In the genomic region with DNA sequence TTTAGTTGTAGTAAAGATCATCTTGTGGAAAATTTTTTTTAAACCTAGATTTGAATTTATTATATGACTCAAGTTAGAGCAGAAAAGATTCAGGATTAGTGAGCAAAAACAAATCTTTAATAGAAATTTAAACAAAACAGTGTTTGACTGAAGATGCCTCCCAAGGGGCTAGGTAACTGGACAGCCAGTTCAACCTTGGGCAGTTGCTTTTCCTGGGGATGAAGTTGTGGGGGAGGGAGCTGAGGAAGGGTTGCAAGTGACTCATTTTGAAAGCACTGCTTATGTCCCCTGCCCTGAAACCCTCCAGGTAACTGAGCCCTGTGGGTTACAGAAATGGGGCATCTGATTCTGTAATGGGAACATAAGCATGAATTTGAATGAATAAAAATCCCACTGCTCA, we compare ENCODE assay signal across 1 cellular context.
A peak's percentile ranks its signal among the peaks of the same experiment; 100 is the strongest.
TF ChIP-seq lines count a peak whose summit lies in the region.

No MANE protein-coding gene starts in this region.

TF ChIP-seq in GM12878, 131 proteins besides CTCF, POLR2A, EP300 and RAD21 (continued from another document and continues in another):
- TF ChIP-seq, protein P1, sequence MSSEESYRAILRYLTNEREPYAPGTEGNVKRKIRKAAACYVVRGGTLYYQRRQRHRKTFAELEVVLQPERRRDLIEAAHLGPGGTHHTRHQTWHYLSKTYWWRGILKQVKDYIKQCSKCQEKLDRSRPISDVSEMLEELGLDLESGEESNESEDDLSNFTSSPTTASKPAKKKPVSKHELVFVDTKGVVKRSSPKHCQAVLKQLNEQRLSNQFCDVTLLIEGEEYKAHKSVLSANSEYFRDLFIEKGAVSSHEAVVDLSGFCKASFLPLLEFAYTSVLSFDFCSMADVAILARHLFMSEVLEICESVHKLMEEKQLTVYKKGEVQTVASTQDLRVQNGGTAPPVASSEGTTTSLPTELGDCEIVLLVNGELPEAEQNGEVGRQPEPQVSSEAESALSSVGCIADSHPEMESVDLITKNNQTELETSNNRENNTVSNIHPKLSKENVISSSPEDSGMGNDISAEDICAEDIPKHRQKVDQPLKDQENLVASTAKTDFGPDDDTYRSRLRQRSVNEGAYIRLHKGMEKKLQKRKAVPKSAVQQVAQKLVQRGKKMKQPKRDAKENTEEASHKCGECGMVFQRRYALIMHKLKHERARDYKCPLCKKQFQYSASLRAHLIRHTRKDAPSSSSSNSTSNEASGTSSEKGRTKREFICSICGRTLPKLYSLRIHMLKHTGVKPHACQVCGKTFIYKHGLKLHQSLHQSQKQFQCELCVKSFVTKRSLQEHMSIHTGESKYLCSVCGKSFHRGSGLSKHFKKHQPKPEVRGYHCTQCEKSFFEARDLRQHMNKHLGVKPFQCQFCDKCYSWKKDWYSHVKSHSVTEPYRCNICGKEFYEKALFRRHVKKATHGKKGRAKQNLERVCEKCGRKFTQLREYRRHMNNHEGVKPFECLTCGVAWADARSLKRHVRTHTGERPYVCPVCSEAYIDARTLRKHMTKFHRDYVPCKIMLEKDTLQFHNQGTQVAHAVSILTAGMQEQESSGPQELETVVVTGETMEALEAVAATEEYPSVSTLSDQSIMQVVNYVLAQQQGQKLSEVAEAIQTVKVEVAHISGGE (CRISPR knock-in tag; IDR thresholded peaks at IDR 0.05) = no peak
- no peak for TF ChIP-seq NR2C2 (IDR thresholded peaks at IDR 0.05; ENCODE audit: borderline replicate concordance, control insufficient read depth, insufficient read length, low read depth)
- no peak for TF ChIP-seq ZBED1 (IDR thresholded peaks at IDR 0.05; ENCODE audit: borderline replicate concordance)
- peak; percentile 10; the same call in 1 of the 2 replicates for TF ChIP-seq CREM (IDR thresholded peaks at IDR 0.05; ENCODE audit: low read depth)
- TF ChIP-seq ZNF622 (IDR thresholded peaks at IDR 0.05) = no peak
- TF ChIP-seq KDM1A (IDR thresholded peaks at IDR 0.05; ENCODE audit: borderline replicate concordance) = no peak
- no peak for TF ChIP-seq CHD4 (IDR thresholded peaks at IDR 0.05)
- TF ChIP-seq RB1 (IDR thresholded peaks at IDR 0.05; ENCODE audit: borderline replicate concordance) = no peak
- TF ChIP-seq GABPA (IDR thresholded peaks at IDR 0.05; ENCODE audit: low read depth) = no peak
- TF ChIP-seq MEF2A (IDR thresholded peaks at IDR 0.05; ENCODE audit: insufficient read depth, low read depth, low read length) = no peak
- TF ChIP-seq ZNF274 (IDR thresholded peaks at IDR 0.05; ENCODE audit: insufficient read depth, insufficient read length) = no peak
- TF ChIP-seq, protein P2, sequence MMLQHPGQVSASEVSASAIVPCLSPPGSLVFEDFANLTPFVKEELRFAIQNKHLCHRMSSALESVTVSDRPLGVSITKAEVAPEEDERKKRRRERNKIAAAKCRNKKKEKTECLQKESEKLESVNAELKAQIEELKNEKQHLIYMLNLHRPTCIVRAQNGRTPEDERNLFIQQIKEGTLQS (IDR thresholded peaks at IDR 0.05; ENCODE audit: borderline replicate concordance, extremely low read depth, low read depth, low read length) = no peak
- TF ChIP-seq IRF4 (IDR thresholded peaks at IDR 0.05; ENCODE audit: low read depth, low read length) = peak; percentile 96
- TF ChIP-seq, protein P3, sequence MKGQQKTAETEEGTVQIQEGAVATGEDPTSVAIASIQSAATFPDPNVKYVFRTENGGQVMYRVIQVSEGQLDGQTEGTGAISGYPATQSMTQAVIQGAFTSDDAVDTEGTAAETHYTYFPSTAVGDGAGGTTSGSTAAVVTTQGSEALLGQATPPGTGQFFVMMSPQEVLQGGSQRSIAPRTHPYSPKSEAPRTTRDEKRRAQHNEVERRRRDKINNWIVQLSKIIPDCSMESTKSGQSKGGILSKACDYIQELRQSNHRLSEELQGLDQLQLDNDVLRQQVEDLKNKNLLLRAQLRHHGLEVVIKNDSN (IDR thresholded peaks at IDR 0.05; ENCODE audit: borderline replicate concordance, extremely low read length, insufficient read depth, low read depth, low read length) = no peak
- TF ChIP-seq BACH1 (IDR thresholded peaks at IDR 0.05; ENCODE audit: borderline replicate concordance) = no peak; the same call in 1 of the 2 replicates
- no peak for TF ChIP-seq SMC3 (IDR thresholded peaks at IDR 0.05; ENCODE audit: borderline replicate concordance, low read length)
- TF ChIP-seq TCF7 (IDR thresholded peaks at IDR 0.05; ENCODE audit: borderline replicate concordance) = no peak
- no peak for TF ChIP-seq FOXM1 (IDR thresholded peaks at IDR 0.05; ENCODE audit: low read depth, low read length)
- TF ChIP-seq LARP7 (IDR thresholded peaks at IDR 0.05) = no peak
- TF ChIP-seq, protein P4, sequence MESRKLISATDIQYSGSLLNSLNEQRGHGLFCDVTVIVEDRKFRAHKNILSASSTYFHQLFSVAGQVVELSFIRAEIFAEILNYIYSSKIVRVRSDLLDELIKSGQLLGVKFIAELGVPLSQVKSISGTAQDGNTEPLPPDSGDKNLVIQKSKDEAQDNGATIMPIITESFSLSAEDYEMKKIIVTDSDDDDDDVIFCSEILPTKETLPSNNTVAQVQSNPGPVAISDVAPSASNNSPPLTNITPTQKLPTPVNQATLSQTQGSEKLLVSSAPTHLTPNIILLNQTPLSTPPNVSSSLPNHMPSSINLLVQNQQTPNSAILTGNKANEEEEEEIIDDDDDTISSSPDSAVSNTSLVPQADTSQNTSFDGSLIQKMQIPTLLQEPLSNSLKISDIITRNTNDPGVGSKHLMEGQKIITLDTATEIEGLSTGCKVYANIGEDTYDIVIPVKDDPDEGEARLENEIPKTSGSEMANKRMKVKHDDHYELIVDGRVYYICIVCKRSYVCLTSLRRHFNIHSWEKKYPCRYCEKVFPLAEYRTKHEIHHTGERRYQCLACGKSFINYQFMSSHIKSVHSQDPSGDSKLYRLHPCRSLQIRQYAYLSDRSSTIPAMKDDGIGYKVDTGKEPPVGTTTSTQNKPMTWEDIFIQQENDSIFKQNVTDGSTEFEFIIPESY (IDR thresholded peaks at IDR 0.05) = no peak
- TF ChIP-seq CEBPB (IDR thresholded peaks at IDR 0.05; ENCODE audit: borderline replicate concordance in 1 of 2, low read depth in 2 of 2, low read length in 2 of 2) = no peak
- TF ChIP-seq MYB (IDR thresholded peaks at IDR 0.05; ENCODE audit: borderline replicate concordance, low read depth, low read length) = no peak
- TF ChIP-seq, protein P5, sequence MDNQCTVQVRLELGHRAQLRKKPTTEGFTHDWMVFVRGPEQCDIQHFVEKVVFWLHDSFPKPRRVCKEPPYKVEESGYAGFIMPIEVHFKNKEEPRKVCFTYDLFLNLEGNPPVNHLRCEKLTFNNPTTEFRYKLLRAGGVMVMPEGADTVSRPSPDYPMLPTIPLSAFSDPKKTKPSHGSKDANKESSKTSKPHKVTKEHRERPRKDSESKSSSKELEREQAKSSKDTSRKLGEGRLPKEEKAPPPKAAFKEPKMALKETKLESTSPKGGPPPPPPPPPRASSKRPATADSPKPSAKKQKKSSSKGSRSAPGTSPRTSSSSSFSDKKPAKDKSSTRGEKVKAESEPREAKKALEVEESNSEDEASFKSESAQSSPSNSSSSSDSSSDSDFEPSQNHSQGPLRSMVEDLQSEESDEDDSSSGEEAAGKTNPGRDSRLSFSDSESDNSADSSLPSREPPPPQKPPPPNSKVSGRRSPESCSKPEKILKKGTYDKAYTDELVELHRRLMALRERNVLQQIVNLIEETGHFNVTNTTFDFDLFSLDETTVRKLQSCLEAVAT (IDR thresholded peaks at IDR 0.05) = no peak
- peak; percentile 92 for TF ChIP-seq EED (IDR thresholded peaks at IDR 0.05; ENCODE audit: low read depth)
- TF ChIP-seq CBX3 (IDR thresholded peaks at IDR 0.05; ENCODE audit: borderline replicate concordance, low read depth) = no peak
- TF ChIP-seq, protein P6, sequence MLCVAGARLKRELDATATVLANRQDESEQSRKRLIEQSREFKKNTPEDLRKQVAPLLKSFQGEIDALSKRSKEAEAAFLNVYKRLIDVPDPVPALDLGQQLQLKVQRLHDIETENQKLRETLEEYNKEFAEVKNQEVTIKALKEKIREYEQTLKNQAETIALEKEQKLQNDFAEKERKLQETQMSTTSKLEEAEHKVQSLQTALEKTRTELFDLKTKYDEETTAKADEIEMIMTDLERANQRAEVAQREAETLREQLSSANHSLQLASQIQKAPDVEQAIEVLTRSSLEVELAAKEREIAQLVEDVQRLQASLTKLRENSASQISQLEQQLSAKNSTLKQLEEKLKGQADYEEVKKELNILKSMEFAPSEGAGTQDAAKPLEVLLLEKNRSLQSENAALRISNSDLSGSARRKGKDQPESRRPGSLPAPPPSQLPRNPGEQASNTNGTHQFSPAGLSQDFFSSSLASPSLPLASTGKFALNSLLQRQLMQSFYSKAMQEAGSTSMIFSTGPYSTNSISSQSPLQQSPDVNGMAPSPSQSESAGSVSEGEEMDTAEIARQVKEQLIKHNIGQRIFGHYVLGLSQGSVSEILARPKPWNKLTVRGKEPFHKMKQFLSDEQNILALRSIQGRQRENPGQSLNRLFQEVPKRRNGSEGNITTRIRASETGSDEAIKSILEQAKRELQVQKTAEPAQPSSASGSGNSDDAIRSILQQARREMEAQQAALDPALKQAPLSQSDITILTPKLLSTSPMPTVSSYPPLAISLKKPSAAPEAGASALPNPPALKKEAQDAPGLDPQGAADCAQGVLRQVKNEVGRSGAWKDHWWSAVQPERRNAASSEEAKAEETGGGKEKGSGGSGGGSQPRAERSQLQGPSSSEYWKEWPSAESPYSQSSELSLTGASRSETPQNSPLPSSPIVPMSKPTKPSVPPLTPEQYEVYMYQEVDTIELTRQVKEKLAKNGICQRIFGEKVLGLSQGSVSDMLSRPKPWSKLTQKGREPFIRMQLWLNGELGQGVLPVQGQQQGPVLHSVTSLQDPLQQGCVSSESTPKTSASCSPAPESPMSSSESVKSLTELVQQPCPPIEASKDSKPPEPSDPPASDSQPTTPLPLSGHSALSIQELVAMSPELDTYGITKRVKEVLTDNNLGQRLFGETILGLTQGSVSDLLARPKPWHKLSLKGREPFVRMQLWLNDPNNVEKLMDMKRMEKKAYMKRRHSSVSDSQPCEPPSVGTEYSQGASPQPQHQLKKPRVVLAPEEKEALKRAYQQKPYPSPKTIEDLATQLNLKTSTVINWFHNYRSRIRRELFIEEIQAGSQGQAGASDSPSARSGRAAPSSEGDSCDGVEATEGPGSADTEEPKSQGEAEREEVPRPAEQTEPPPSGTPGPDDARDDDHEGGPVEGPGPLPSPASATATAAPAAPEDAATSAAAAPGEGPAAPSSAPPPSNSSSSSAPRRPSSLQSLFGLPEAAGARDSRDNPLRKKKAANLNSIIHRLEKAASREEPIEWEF (IDR thresholded peaks at IDR 0.05; ENCODE audit: insufficient replicate concordance, low read depth, low read length) = no peak
- TF ChIP-seq ZNF207 (IDR thresholded peaks at IDR 0.05; ENCODE audit: borderline replicate concordance) = no peak
- no peak for TF ChIP-seq TARDBP (IDR thresholded peaks at IDR 0.05; ENCODE audit: borderline replicate concordance)
- 0 out of 2 replicates have a peak, but pooled peaks have one; percentile 20 for TF ChIP-seq SMARCA5 (IDR thresholded peaks at IDR 0.05)
- TF ChIP-seq ZZZ3 (IDR thresholded peaks at IDR 0.05; ENCODE audit: control insufficient read depth, insufficient read length, low read depth) = no peak
- TF ChIP-seq NFIC (IDR thresholded peaks at IDR 0.05; ENCODE audit: low read depth, low read length) = peak; percentile 65; the same call in 1 of the 2 replicates
- no peak for TF ChIP-seq PML (IDR thresholded peaks at IDR 0.05; ENCODE audit: low read length)
- TF ChIP-seq SUZ12 (IDR thresholded peaks at IDR 0.05; ENCODE audit: unreplicated experiment) = no peak
- TF ChIP-seq CREB1 (IDR thresholded peaks at IDR 0.05; ENCODE audit: low read depth) = no peak
- TF ChIP-seq, protein P7, sequence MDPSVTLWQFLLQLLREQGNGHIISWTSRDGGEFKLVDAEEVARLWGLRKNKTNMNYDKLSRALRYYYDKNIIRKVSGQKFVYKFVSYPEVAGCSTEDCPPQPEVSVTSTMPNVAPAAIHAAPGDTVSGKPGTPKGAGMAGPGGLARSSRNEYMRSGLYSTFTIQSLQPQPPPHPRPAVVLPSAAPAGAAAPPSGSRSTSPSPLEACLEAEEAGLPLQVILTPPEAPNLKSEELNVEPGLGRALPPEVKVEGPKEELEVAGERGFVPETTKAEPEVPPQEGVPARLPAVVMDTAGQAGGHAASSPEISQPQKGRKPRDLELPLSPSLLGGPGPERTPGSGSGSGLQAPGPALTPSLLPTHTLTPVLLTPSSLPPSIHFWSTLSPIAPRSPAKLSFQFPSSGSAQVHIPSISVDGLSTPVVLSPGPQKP (IDR thresholded peaks at IDR 0.05; ENCODE audit: low read depth, low read length) = no peak
- TF ChIP-seq SRF (IDR thresholded peaks at IDR 0.05; ENCODE audit: low read depth in 2 of 2, low read length in 2 of 2) = no peak
- TF ChIP-seq, protein P8, sequence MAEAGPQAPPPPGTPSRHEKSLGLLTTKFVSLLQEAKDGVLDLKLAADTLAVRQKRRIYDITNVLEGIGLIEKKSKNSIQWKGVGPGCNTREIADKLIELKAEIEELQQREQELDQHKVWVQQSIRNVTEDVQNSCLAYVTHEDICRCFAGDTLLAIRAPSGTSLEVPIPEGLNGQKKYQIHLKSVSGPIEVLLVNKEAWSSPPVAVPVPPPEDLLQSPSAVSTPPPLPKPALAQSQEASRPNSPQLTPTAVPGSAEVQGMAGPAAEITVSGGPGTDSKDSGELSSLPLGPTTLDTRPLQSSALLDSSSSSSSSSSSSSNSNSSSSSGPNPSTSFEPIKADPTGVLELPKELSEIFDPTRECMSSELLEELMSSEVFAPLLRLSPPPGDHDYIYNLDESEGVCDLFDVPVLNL (IDR thresholded peaks at IDR 0.05; ENCODE audit: low read depth, low read length) = no peak
- TF ChIP-seq, protein P9, sequence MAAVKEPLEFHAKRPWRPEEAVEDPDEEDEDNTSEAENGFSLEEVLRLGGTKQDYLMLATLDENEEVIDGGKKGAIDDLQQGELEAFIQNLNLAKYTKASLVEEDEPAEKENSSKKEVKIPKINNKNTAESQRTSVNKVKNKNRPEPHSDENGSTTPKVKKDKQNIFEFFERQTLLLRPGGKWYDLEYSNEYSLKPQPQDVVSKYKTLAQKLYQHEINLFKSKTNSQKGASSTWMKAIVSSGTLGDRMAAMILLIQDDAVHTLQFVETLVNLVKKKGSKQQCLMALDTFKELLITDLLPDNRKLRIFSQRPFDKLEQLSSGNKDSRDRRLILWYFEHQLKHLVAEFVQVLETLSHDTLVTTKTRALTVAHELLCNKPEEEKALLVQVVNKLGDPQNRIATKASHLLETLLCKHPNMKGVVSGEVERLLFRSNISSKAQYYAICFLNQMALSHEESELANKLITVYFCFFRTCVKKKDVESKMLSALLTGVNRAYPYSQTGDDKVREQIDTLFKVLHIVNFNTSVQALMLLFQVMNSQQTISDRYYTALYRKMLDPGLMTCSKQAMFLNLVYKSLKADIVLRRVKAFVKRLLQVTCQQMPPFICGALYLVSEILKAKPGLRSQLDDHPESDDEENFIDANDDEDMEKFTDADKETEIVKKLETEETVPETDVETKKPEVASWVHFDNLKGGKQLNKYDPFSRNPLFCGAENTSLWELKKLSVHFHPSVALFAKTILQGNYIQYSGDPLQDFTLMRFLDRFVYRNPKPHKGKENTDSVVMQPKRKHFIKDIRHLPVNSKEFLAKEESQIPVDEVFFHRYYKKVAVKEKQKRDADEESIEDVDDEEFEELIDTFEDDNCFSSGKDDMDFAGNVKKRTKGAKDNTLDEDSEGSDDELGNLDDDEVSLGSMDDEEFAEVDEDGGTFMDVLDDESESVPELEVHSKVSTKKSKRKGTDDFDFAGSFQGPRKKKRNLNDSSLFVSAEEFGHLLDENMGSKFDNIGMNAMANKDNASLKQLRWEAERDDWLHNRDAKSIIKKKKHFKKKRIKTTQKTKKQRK (IDR thresholded peaks at IDR 0.05; ENCODE audit: low read depth, low read length) = no peak
- TF ChIP-seq SIN3A (IDR thresholded peaks at IDR 0.05; ENCODE audit: low read depth, low read length) = no peak
- no peak for TF ChIP-seq STAT1 (conservative IDR thresholded peaks at IDR 0.05)
